ENCODE assay signal across 13 cellular contexts in genomic region chr2:66888791-66889631, GRCh38.
DNase-seq lines count a peak whose midpoint lies in the region; ATAC-seq and TF ChIP-seq lines count a peak whose summit lies in the region.
"Had no signal": no experiment of that assay in that cellular context is flagged by ENCODE, and none has a peak within 500 bp of the region (broad histone marks: within the 10 kb centered on the region; RNA-seq: fewer than 3 reads in every experiment).

No MANE protein-coding gene starts in this region.

- H3K4me3 Mint-ChIP-seq in neural progenitor cell, result no peak overlapping the region
- no peak overlapping the region for H3K4me3 Mint-ChIP-seq in activated naive CD8-positive, alpha-beta T cell treated with anti-CD3 and anti-CD28 coated beads, Interleukin-2, amount 50 U/mL, for 24 hours
- H3K4me3 Mint-ChIP-seq: brain; natural killer cell treated with Interleukin-12 subunit alpha and Interleukin-12 subunit beta and Interleukin-15 and Interleukin-18, amount 100 ng/mL, for 72 hours had no signal

- peaks cover 8% of the 10 kb centered on the region for H3K9me3 Mint-ChIP-seq in neural progenitor cell
- H3K9me3 Mint-ChIP-seq in activated naive CD8-positive, alpha-beta T cell treated with anti-CD3 and anti-CD28 coated beads, Interleukin-2, amount 50 U/mL, for 24 hours, result peaks cover 19% of the 10 kb centered on the region

- H3K23ac ChIP-seq in mesenchymal stem cell (ENCODE audit: low read length in 2 of 2), result peak overlapping the region in 1 of 2 experiments; percentile 31

- H2BK15ac ChIP-seq in mesenchymal stem cell (ENCODE audit: low read depth, poor library complexity, severe bottlenecking), result no peak overlapping the region

- TF ChIP-seq CTCF in heart left ventricle (IDR thresholded peaks at IDR 0.05) (no peak), right atrium auricular region (IDR thresholded peaks at IDR 0.05) (no peak), cardiac fibroblast (IDR thresholded peaks at IDR 0.05; ENCODE audit: low read depth, low read length) (no peak), neural progenitor cell (IDR thresholded peaks at IDR 0.05) (no peak)

- no peak overlapping the region for H3K27ac Mint-ChIP-seq in neural progenitor cell
- H3K27ac Mint-ChIP-seq in activated naive CD8-positive, alpha-beta T cell treated with anti-CD3 and anti-CD28 coated beads, Interleukin-2, amount 50 U/mL, for 24 hours, result no peak overlapping the region
- H3K27ac Mint-ChIP-seq: natural killer cell treated with Interleukin-12 subunit alpha and Interleukin-12 subunit beta and Interleukin-15 and Interleukin-18, amount 100 ng/mL, for 72 hours had no signal

- H3K4me1 ChIP-seq in heart left ventricle, result peaks cover 0 to 8% (median 0%) of the 10 kb centered on the region in 12 donors
- H3K4me1 ChIP-seq in right atrium auricular region, result no peaks in the 10 kb centered on the region
- peaks cover 2% of the 10 kb centered on the region for H3K4me1 ChIP-seq in mesenchymal stem cell (ENCODE audit: control insufficient read depth, insufficient read depth, low read depth, low read length)
- no peaks in the 10 kb centered on the region for H3K4me1 ChIP-seq in neural progenitor cell

- peak overlapping the region; percentile 57 for H4K91ac ChIP-seq in mesenchymal stem cell (ENCODE audit: low read length)

- no peak overlapping the region for H2AK5ac ChIP-seq in mesenchymal stem cell (ENCODE audit: low read length, severe bottlenecking)

- peak overlapping the region; percentile 15 for H2BK120ac ChIP-seq in mesenchymal stem cell (ENCODE audit: low read depth, low read length)

- H3K4ac ChIP-seq in mesenchymal stem cell (ENCODE audit: low read depth in 1 of 2, low read length in 2 of 2), result peak overlapping the region; percentile 35 to 91

- no peak for TF ChIP-seq POLR2A in heart left ventricle (IDR thresholded peaks at IDR 0.05)

- no peaks in the 10 kb centered on the region for H3K79me1 ChIP-seq in mesenchymal stem cell (replicated peaks; ENCODE audit: low read length, poor library complexity, severe bottlenecking)

- no peaks in the 10 kb centered on the region for H3K79me2 ChIP-seq in neural progenitor cell (ENCODE audit: low read depth)

- WGBS in heart left ventricle, 4 donors, result 66 to 81% (median 69%) methylated on average over 6 of the region's 6 CpGs
- WGBS in mesenchymal stem cell, result 17% methylated on average over 5 of the region's 6 CpGs

- H3K4me3 ChIP-seq in heart left ventricle (no peak overlapping the region), right atrium auricular region (no peak overlapping the region), cardiac fibroblast (replicated peaks in 1 of 2; ENCODE audit: low read depth in 2 of 2, low read length in 2 of 2) (no peak overlapping the region), mesenchymal stem cell (ENCODE audit: insufficient read depth in 1 of 2, low read depth in 1 of 2, low read length in 2 of 2) (no peak overlapping the region), H7 (ENCODE audit: insufficient read depth, low read depth, low read length) (no peak overlapping the region), neural progenitor cell (no peak overlapping the region)

- H3K27ac ChIP-seq in heart left ventricle, result peak overlapping the region in 2 of 12 donors; percentile 37 to 85
- H3K27ac ChIP-seq in right atrium auricular region, result no peak overlapping the region
- no peak overlapping the region for H3K27ac ChIP-seq in mesenchymal stem cell (ENCODE audit: low read length, poor library complexity, severe bottlenecking)
- no peak overlapping the region for H3K27ac ChIP-seq in neural progenitor cell

- H3K9me3 ChIP-seq in heart left ventricle (peaks cover 0 to 8% (median 0%) of the 10 kb centered on the region in 12 donors), right atrium auricular region (peaks cover 0 to 6% of the 10 kb centered on the region in 2 donors), mesenchymal stem cell (ENCODE audit: control insufficient read depth, low read length) (peaks cover 2% of the 10 kb centered on the region), neural progenitor cell (ENCODE audit: low read depth) (no peaks in the 10 kb centered on the region)

- H2AFZ ChIP-seq in mesenchymal stem cell (ENCODE audit: low read depth, low read length) (peak overlapping the region; percentile 49), neural progenitor cell (replicated peaks) (no peak overlapping the region)

- H3K4me2 ChIP-seq in mesenchymal stem cell (ENCODE audit: low read length, poor library complexity, severe bottlenecking), result no peak overlapping the region
- no peak overlapping the region for H3K4me2 ChIP-seq in neural progenitor cell

- peak overlapping the region; percentile 70 for H4K8ac ChIP-seq in mesenchymal stem cell (ENCODE audit: low read length)

- H2BK12ac ChIP-seq in mesenchymal stem cell (ENCODE audit: low read length in 2 of 2), result peak overlapping the region; percentile 73 to 99

- intact Hi-C loops in heart left ventricle (cut with DNase I), result no loop called here

- H3K27me3 ChIP-seq in heart left ventricle (no peaks in the 10 kb centered on the region), right atrium auricular region (no peaks in the 10 kb centered on the region), mesenchymal stem cell (ENCODE audit: control insufficient read depth in 1 of 2, insufficient read depth in 1 of 2, low read length in 2 of 2) (no peaks in the 10 kb centered on the region), H7 (ENCODE audit: control insufficient read depth, insufficient read depth, low read length) (no peaks in the 10 kb centered on the region), neural progenitor cell (no peaks in the 10 kb centered on the region)

- peak overlapping the region; percentile 70 for H3K9ac ChIP-seq in mesenchymal stem cell (ENCODE audit: low read length)
- no peak overlapping the region for H3K9ac ChIP-seq in neural progenitor cell

- H3K36me3 ChIP-seq in heart left ventricle (no peaks in the 10 kb centered on the region), right atrium auricular region (no peaks in the 10 kb centered on the region), mesenchymal stem cell (ENCODE audit: control insufficient read depth in 1 of 2, insufficient read depth in 2 of 2, low read depth in 1 of 2, low read length in 2 of 2) (no peaks in the 10 kb centered on the region), H7 (replicated peaks; ENCODE audit: control insufficient read depth, insufficient read depth, low read length) (no peaks in the 10 kb centered on the region), neural progenitor cell (no peaks in the 10 kb centered on the region)

- H2BK5ac ChIP-seq in mesenchymal stem cell (ENCODE audit: low read depth, low read length, poor library complexity, severe bottlenecking), result no peak overlapping the region

- peak overlapping the region in 1 of 2 experiments; percentile 92 for H3K14ac ChIP-seq in mesenchymal stem cell (ENCODE audit: low read length in 2 of 2)

- H3K36me3 Mint-ChIP-seq in neural progenitor cell, result no peaks in the 10 kb centered on the region
- no peaks in the 10 kb centered on the region for H3K36me3 Mint-ChIP-seq in activated naive CD8-positive, alpha-beta T cell treated with anti-CD3 and anti-CD28 coated beads, Interleukin-2, amount 50 U/mL, for 24 hours (ENCODE audit: low read depth)
- H3K36me3 Mint-ChIP-seq: brain had no signal

- H3K18ac ChIP-seq in mesenchymal stem cell (ENCODE audit: low read depth in 1 of 2, low read length in 2 of 2), result peak overlapping the region; percentile 91 to 95

- H3F3A ChIP-seq in neural progenitor cell (ENCODE audit: low read depth), result no peaks in the 10 kb centered on the region

- peak in 3 of 4 donors; percentile 62 to 90 (median 73) for ATAC-seq in heart left ventricle
- ATAC-seq in activated naive CD8-positive, alpha-beta T cell treated with anti-CD3 and anti-CD28 coated beads, Interleukin-2, amount 50 U/mL, for 24 hours, result no peak
- ATAC-seq: natural killer cell treated with Interleukin-12 subunit alpha and Interleukin-12 subunit beta and Interleukin-15 and Interleukin-18, amount 100 ng/mL, for 72 hours had no signal

- H4K20me1 ChIP-seq in neural progenitor cell (ENCODE audit: low read depth), result no peaks in the 10 kb centered on the region

- H3K4me1 Mint-ChIP-seq in neural progenitor cell, result no peaks in the 10 kb centered on the region
- no peaks in the 10 kb centered on the region for H3K4me1 Mint-ChIP-seq in activated naive CD8-positive, alpha-beta T cell treated with anti-CD3 and anti-CD28 coated beads, Interleukin-2, amount 50 U/mL, for 24 hours

- H3K27me3 Mint-ChIP-seq in neural progenitor cell (ENCODE audit: insufficient read depth, low read depth), result no peaks in the 10 kb centered on the region
- no peaks in the 10 kb centered on the region for H3K27me3 Mint-ChIP-seq in activated naive CD8-positive, alpha-beta T cell treated with anti-CD3 and anti-CD28 coated beads, Interleukin-2, amount 50 U/mL, for 24 hours
- H3K27me3 Mint-ChIP-seq: brain; natural killer cell treated with Interleukin-12 subunit alpha and Interleukin-12 subunit beta and Interleukin-15 and Interleukin-18, amount 100 ng/mL, for 72 hours had no signal

- DNase-seq in heart left ventricle, result peak in 2 of 5 donors; percentile 10 to 42
- no peak for DNase-seq in right atrium auricular region (ENCODE audit: low spot score)
- DNase-seq in cardiac fibroblast (ENCODE audit: low read depth in 2 of 2), result peak; percentile 94 to 96
- peak; percentile 97 for DNase-seq in mesenchymal stem cell
- no peak for DNase-seq in H7
- DNase-seq in neural progenitor cell (ENCODE audit: low spot score), result no peak
- DNase-seq in activated naive CD8-positive, alpha-beta T cell treated with anti-CD3 and anti-CD28 coated beads, Interleukin-2, amount 50 U/mL, for 24 hours, result no peak
- DNase-seq in activated T-cell treated with anti-CD3 and anti-CD28 coated beads, Interleukin-2, amount 50 U/mL, for 1 hour, result no peak
- DNase-seq: ACHN; NCI-H510A treated with DMSO at 0.1 percent for 48 hours; stimulated activated CD4-positive, alpha-beta T cell treated with anti-CD3 and anti-CD28 coated beads, Interleukin-4, amount 100 ng/mL, for 4 hours had no signal

Comparison
In these comparisons a context has a peak if more than half of its experiments do, and no peak if none do; other contexts are left out.
1. DNase-seq: peak in cardiac fibroblast (2 of 2) and mesenchymal stem cell (single experiment); none in right atrium auricular region (single experiment), H7 (single experiment), neural progenitor cell (single experiment), activated naive CD8-positive, alpha-beta T cell treated with anti-CD3 and anti-CD28 coated beads, Interleukin-2, amount 50 U/mL, for 24 hours (single experiment) and activated T-cell treated with anti-CD3 and anti-CD28 coated beads, Interleukin-2, amount 50 U/mL, for 1 hour (single experiment).